1 cellular context compared by ENCODE assay signal in the genomic region with DNA sequence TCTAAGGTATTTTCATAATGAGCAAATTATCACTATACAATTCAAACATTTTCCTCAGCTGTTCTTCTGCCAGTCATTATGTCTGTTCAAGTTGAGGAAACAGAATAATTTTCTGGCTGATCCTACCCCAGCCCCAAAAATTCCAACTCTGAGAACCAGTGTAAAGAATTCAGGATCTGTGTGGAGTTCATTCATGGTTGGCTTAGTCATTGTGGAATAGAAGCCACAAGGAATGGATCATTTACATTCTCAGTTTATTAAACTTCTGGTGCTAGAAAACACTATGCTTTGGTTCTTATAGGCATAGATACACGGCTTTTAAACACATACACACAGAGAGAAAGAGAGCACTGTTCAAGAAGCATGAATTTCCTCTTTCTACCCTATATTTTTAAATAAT.
TF ChIP-seq lines count a peak whose summit lies in the region.

No MANE protein-coding gene starts in this region.

TF ChIP-seq in WTC11, 78 proteins besides CTCF, POLR2A, EP300 and RAD21 (continued from another document):
- TF ChIP-seq, protein P1, sequence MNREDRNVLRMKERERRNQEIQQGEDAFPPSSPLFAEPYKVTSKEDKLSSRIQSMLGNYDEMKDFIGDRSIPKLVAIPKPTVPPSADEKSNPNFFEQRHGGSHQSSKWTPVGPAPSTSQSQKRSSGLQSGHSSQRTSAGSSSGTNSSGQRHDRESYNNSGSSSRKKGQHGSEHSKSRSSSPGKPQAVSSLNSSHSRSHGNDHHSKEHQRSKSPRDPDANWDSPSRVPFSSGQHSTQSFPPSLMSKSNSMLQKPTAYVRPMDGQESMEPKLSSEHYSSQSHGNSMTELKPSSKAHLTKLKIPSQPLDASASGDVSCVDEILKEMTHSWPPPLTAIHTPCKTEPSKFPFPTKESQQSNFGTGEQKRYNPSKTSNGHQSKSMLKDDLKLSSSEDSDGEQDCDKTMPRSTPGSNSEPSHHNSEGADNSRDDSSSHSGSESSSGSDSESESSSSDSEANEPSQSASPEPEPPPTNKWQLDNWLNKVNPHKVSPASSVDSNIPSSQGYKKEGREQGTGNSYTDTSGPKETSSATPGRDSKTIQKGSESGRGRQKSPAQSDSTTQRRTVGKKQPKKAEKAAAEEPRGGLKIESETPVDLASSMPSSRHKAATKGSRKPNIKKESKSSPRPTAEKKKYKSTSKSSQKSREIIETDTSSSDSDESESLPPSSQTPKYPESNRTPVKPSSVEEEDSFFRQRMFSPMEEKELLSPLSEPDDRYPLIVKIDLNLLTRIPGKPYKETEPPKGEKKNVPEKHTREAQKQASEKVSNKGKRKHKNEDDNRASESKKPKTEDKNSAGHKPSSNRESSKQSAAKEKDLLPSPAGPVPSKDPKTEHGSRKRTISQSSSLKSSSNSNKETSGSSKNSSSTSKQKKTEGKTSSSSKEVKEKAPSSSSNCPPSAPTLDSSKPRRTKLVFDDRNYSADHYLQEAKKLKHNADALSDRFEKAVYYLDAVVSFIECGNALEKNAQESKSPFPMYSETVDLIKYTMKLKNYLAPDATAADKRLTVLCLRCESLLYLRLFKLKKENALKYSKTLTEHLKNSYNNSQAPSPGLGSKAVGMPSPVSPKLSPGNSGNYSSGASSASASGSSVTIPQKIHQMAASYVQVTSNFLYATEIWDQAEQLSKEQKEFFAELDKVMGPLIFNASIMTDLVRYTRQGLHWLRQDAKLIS (CRISPR knock-in tag; IDR thresholded peaks at IDR 0.05; ENCODE audit: borderline replicate concordance), result no peak
- no peak for TF ChIP-seq GTF2I (CRISPR knock-in tag; conservative IDR thresholded peaks at IDR 0.05)
- TF ChIP-seq ESRRA (CRISPR knock-in tag; IDR thresholded peaks at IDR 0.05; ENCODE audit: borderline replicate concordance), result no peak
